In genomic region chr14:66070542-66071319, GRCh38 we compare ENCODE assay signal across 8 cellular contexts.
DNase-seq lines count a peak whose midpoint lies in the region; ATAC-seq, FAIRE-seq and TF ChIP-seq lines count a peak whose summit lies in the region.

No MANE protein-coding gene starts in this region.

- 41% methylated on average over 12 of the region's 12 CpGs for WGBS in right lobe of liver (ENCODE audit: insufficient coverage, low coverage, low lambda C conversion rate, missing lambda C conversion rate)

- CTCF ChIA-PET in WTC11 (lab: Charles Lee), result interaction anchor here (0.6 to 2.9 kb wide), 12 partner anchors 12 to 906 kb away, joined by 3 to 32 read pairs (median 4); no protein-coding TSS in a partner anchor

- no peaks in the 10 kb centered on the region for H3K9me3 Mint-ChIP-seq in WTC11

- TF ChIP-seq POLR2A in right lobe of liver (IDR thresholded peaks at IDR 0.05), result no peak

- ATAC-seq in WTC11 (peak; percentile 97), right lobe of liver (peak; percentile 53 to 66 (median 58)), HG03039 (IDR thresholded peaks at IDR 0.05; ENCODE audit: unreplicated experiment) (no peak)

- H3K27me3 ChIP-seq in bronchial epithelial cell (ENCODE audit: control insufficient read depth, insufficient read depth, low read length) (no peaks in the 10 kb centered on the region), right lobe of liver (no peaks in the 10 kb centered on the region)

- H3K27ac Mint-ChIP-seq in WTC11, result no peak overlapping the region

- POLR2A ChIA-PET in WTC11 (lab: Charles Lee), result no interaction called here

- H3K9me3 ChIP-seq in right lobe of liver, result no peaks in the 10 kb centered on the region

- no peak overlapping the region for H3K4me3 Mint-ChIP-seq in WTC11

- H3K4me3 ChIP-seq in bronchial epithelial cell (ENCODE audit: low read depth, low read length) (no peak overlapping the region), right lobe of liver (no peak overlapping the region)

- DNase-seq in NCI-H2227 (lab: John Stamatoyannopoulos, UW; ENCODE audit: unreplicated experiment) (peak; percentile 24), NCI-H2227 treated with DMSO at 0.1 percent for 48 hours (lab: John Stamatoyannopoulos, UW) (no peak), Kasumi-1 (lab: John Stamatoyannopoulos, UW) (peak; percentile 21 to 36), WTC11 (ENCODE audit: low spot score) (peak; percentile 91), bronchial epithelial cell (ENCODE audit: low read depth) (peak; percentile 16), right lobe of liver (peak in 1 of 3 donors; percentile 36)
- peak; percentile 37 to 64 for DNase-seq in stimulated activated CD8-positive, alpha-beta memory T cell treated with anti-CD3 and anti-CD28 coated beads, Interleukin-2, amount 100 ng/mL, for 48 hours (ENCODE audit: low read depth in 2 of 2)

- peaks cover 19% of the 10 kb centered on the region for H3K4me1 Mint-ChIP-seq in WTC11

- no peaks in the 10 kb centered on the region for H3K4me1 ChIP-seq in right lobe of liver

- no peaks in the 10 kb centered on the region for H3K36me3 Mint-ChIP-seq in WTC11

- no peak for FAIRE-seq in bronchial epithelial cell (lab: Jason Lieb, UNC)

- no peaks in the 10 kb centered on the region for H3K27me3 Mint-ChIP-seq in WTC11 (ENCODE audit: low read depth)

- TF ChIP-seq CTCF in WTC11 (IDR thresholded peaks at IDR 0.05) (peak; percentile 88), bronchial epithelial cell (IDR thresholded peaks at IDR 0.05; ENCODE audit: insufficient read depth, low read length, severe bottlenecking) (peak; percentile 85), right lobe of liver (IDR thresholded peaks at IDR 0.05) (peak; percentile 39 to 61 (median 58))

- H3K27ac ChIP-seq in right lobe of liver, result no peak overlapping the region

- intact Hi-C loops in right lobe of liver (cut with DNase I), result no loop called here

- H3K36me3 ChIP-seq in bronchial epithelial cell (ENCODE audit: control insufficient read depth, insufficient read depth, low read length) (no peaks in the 10 kb centered on the region), right lobe of liver (no peaks in the 10 kb centered on the region)

TF ChIP-seq in WTC11, 78 proteins besides CTCF, POLR2A, EP300 and RAD21:
- TF ChIP-seq SMAD3 (CRISPR knock-in tag; IDR thresholded peaks at IDR 0.05; ENCODE audit: borderline replicate concordance), result no peak
- TF ChIP-seq ZNF671 (CRISPR knock-in tag; IDR thresholded peaks at IDR 0.05), result no peak
- TF ChIP-seq FOXJ3 (CRISPR knock-in tag; IDR thresholded peaks at IDR 0.05; ENCODE audit: borderline replicate concordance), result no peak
- TF ChIP-seq ZNF121 (CRISPR knock-in tag; IDR thresholded peaks at IDR 0.05), result no peak
- TF ChIP-seq ZBTB21 (CRISPR knock-in tag; IDR thresholded peaks at IDR 0.05; ENCODE audit: borderline replicate concordance), result no peak
- TF ChIP-seq TEAD4 (CRISPR knock-in tag; IDR thresholded peaks at IDR 0.05), result no peak
- TF ChIP-seq NFYB (CRISPR knock-in tag; conservative IDR thresholded peaks at IDR 0.05; ENCODE audit: low read depth), result no peak
- TF ChIP-seq KAT7 (CRISPR knock-in tag; IDR thresholded peaks at IDR 0.05; ENCODE audit: borderline replicate concordance), result no peak
- TF ChIP-seq ZNF232 (CRISPR knock-in tag; IDR thresholded peaks at IDR 0.05), result no peak
